ENCODE assay signal across 1 cellular context in genomic region chr20:47492284-47492683, GRCh38.
TF ChIP-seq lines count a peak whose summit lies in the region.

No MANE protein-coding gene starts in this region.

TF ChIP-seq in WTC11, 78 proteins besides CTCF, POLR2A, EP300 and RAD21 (continued from another document):
- TF ChIP-seq ATF6 (CRISPR knock-in tag; IDR thresholded peaks at IDR 0.05) (no peak), SOX15 (CRISPR knock-in tag; IDR thresholded peaks at IDR 0.05) (no peak), MLX (CRISPR knock-in tag; IDR thresholded peaks at IDR 0.05) (no peak), HMGA2 (CRISPR knock-in tag; IDR thresholded peaks at IDR 0.05) (no peak), USF1 (CRISPR knock-in tag; IDR thresholded peaks at IDR 0.05) (no peak), MAX (CRISPR knock-in tag; IDR thresholded peaks at IDR 0.05) (no peak), IRF2 (CRISPR knock-in tag; IDR thresholded peaks at IDR 0.05; ENCODE audit: borderline replicate concordance, low read depth) (no peak), E2F4 (CRISPR knock-in tag; IDR thresholded peaks at IDR 0.05; ENCODE audit: borderline replicate concordance, low read depth) (no peak), MYBL2 (CRISPR knock-in tag; IDR thresholded peaks at IDR 0.05) (no peak), ZBTB43 (CRISPR knock-in tag; IDR thresholded peaks at IDR 0.05) (no peak), ESRRA (CRISPR knock-in tag; IDR thresholded peaks at IDR 0.05; ENCODE audit: borderline replicate concordance) (no peak), E2F5 (CRISPR knock-in tag; IDR thresholded peaks at IDR 0.05) (no peak)
